In the genomic region with DNA sequence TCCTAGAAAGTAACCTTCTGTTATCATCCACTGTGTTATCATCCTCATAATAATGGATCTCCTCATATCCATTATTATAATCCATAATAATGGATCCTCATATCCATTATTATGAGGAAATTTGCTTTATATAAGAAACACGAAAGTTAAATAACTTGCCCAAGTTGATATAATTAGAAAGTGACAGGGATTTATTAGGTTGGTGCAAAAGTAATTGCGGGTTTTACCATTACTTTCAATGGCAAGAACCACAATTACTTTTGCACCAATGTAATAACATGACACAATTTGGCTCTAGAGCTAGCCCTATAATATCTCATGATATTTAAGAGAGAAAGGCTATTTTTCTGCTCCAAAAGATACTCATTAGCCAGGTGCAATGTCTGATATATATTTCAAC, we compare ENCODE assay signal across 32 cellular contexts.
"Had no signal": no experiment of that assay in that cellular context is flagged by ENCODE, and none has a peak within 500 bp of the region (broad histone marks: within the 10 kb centered on the region; RNA-seq: fewer than 3 reads in every experiment).

No MANE protein-coding gene starts in this region.

- DNase-seq: activated B cell treated with CpG ODN at 0.5 μM for 24 hours; activated CD4-positive, alpha-beta memory T cell treated with anti-CD3 and anti-CD28 coated beads, Interleukin-2, amount 10 ng/mL, durations not matched to agents 7 days and 5 days; activated CD4-positive, alpha-beta T cell treated with anti-CD3 and anti-CD28 coated beads for 4 hours; activated CD4-positive, alpha-beta T cell treated with anti-CD3 and anti-CD28 coated beads, Interleukin-2, amount 10 ng/mL, durations not matched to agents 24 days and 14 days; activated CD4-positive, alpha-beta T cell treated with anti-CD3 and anti-CD28 coated beads, Interleukin-2, amount 50 U/mL, for 48 hours; activated CD4-positive, CD25-positive, alpha-beta regulatory T cell treated with anti-CD3 and anti-CD28 coated beads, Interleukin-2, amount 50 U/mL, for 72 hours; activated CD8-positive, alpha-beta memory T cell treated with anti-CD3 and anti-CD28 coated beads for 24 hours; activated CD8-positive, alpha-beta memory T cell treated with anti-CD3 and anti-CD28 coated beads, Interleukin-2, amount 10 ng/mL, durations not matched to agents 7 days and 5 days; activated CD8-positive, alpha-beta memory T cell treated with anti-CD3 and anti-CD28 coated beads, Interleukin-2, amount 50 U/mL, for 48 hours; activated CD8-positive, alpha-beta T cell treated with anti-CD3 and anti-CD28 coated beads, Interleukin-2, amount 10 ng/mL, durations not matched to agents 7 days and 5 days; activated effector memory CD4-positive, alpha-beta T cell treated with anti-CD3 and anti-CD28 coated beads, Interleukin-2, amount 50 U/mL, for 16 hours; activated gamma-delta T cell treated with Interleukin-2 at 50 U/mL for 16 hours; activated naive CD4-positive, alpha-beta T cell; activated naive CD4-positive, alpha-beta T cell treated with anti-CD3 and anti-CD28 coated beads for 36 hours; activated naive CD4-positive, alpha-beta T cell treated with anti-CD3 and anti-CD28 coated beads, Interleukin-2, amount 50 U/mL, for 16 hours; activated naive CD8-positive, alpha-beta T cell treated with anti-CD3 and anti-CD28 coated beads for 36 hours; activated T-cell treated with anti-CD3 and anti-CD28 coated beads, Interleukin-2, amount 50 U/mL, for 24 hours; activated T-cell treated with anti-CD3 and anti-CD28 coated beads, Interleukin-2, amount 50 U/mL, for 72 hours; adrenal gland; amniotic stem cell; aorta; body of pancreas; brain microvascular endothelial cell; central memory CD4-positive, alpha-beta T cell; T-helper 2 cell; T-helper 9 cell had no signal

- H3K9me3 ChIP-seq: adrenal gland, body of pancreas, breast epithelium had no signal

- FAIRE-seq: colon, TTC549 had no signal

- H3K36me3 ChIP-seq: adrenal gland, brain microvascular endothelial cell, breast epithelium had no signal

- H3K4me3 ChIP-seq: adrenal gland, body of pancreas, breast epithelium had no signal

- H3K27ac ChIP-seq: adrenal gland, body of pancreas, brain microvascular endothelial cell, breast epithelium, VCaP had no signal

- H3K27me3 ChIP-seq: adrenal gland, body of pancreas, brain microvascular endothelial cell, breast epithelium had no signal

- H3K4me1 ChIP-seq: adrenal gland, body of pancreas, breast epithelium had no signal

- ATAC-seq: activated CD8-positive, alpha-beta memory T cell treated with anti-CD3 and anti-CD28 coated beads, Interleukin-2, amount 10 ng/mL, durations not matched to agents 7 days and 5 days; activated CD8-positive, alpha-beta T cell treated with anti-CD3 and anti-CD28 coated beads, Interleukin-2, amount 10 ng/mL, durations not matched to agents 7 days and 5 days; activated naive CD4-positive, alpha-beta T cell treated with anti-CD3 and anti-CD28 coated beads, Interleukin-2, amount 50 U/mL, for 72 hours; activated T-helper 17 cell treated with anti-CD3 and anti-CD28 coated beads, Interleukin-2, amount 50 U/mL, for 72 hours; body of pancreas had no signal
